15 cellular contexts compared by ENCODE assay signal in the genomic region with DNA sequence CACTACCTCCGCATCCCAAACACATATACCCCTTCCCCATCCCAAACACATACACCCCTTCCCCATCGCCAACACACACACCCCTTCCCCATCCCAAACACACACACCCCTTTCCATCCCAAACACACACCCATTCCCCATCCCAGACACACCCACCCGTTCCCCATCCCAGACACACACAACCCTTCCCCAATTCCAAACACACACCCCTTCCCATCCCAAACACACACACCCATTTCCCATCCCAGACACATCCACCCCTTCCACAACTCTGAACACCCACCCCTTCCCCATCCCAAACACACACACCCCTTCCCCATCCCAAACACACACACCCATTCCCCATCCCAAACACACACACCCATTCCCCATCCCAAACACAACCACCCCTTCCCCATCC.
DNase-seq lines count a peak whose midpoint lies in the region; ATAC-seq and TF ChIP-seq lines count a peak whose summit lies in the region.
"Had no signal": no experiment of that assay in that cellular context is flagged by ENCODE, and none has a peak within 500 bp of the region (broad histone marks: within the 10 kb centered on the region; RNA-seq: fewer than 3 reads in every experiment).

No MANE protein-coding gene starts in this region.

- no peaks in the 10 kb centered on the region for H3K36me3 ChIP-seq in IMR-90 (ENCODE audit: control insufficient read depth, insufficient read depth, low read length)
- H3K36me3 ChIP-seq in mesenchymal stem cell (ENCODE audit: control insufficient read depth in 1 of 2, insufficient read depth in 2 of 2, low read depth in 1 of 2, low read length in 2 of 2), result no peaks in the 10 kb centered on the region

- no TSS peak for BruUV-seq in IMR-90 (replicated peaks; lab: Mats Ljungman, UMichigan)

- no peak overlapping the region for H4K5ac ChIP-seq in IMR-90 (ENCODE audit: low read depth, low read length)

- H2BK12ac ChIP-seq in mesenchymal stem cell (ENCODE audit: low read length in 2 of 2), result no peak overlapping the region

- dilution Hi-C loops in IMR-90 (cut with HindIII; ENCODE audit: low sequenced_read_pairs, unreplicated experiment), result no loop called here

- H3K4me1 ChIP-seq in IMR-90 (ENCODE audit: control insufficient read depth, insufficient read depth, low read length), result no peaks in the 10 kb centered on the region
- H3K4me1 ChIP-seq in mesenchymal stem cell (ENCODE audit: control insufficient read depth, insufficient read depth, low read depth, low read length), result peaks cover 17% of the 10 kb centered on the region

- H3K36me3 Mint-ChIP-seq in activated CD4-positive, alpha-beta T cell treated with anti-CD3 and anti-CD28 coated beads, Interleukin-2, amount 10 ng/mL, durations not matched to agents 7 days and 5 days (ENCODE audit: low read depth), result no peaks in the 10 kb centered on the region
- H3K36me3 Mint-ChIP-seq: CD4-positive, alpha-beta memory T cell had no signal

- no peak overlapping the region for H3K56ac ChIP-seq in IMR-90 (ENCODE audit: extremely low read depth, insufficient read depth, low read length)

- H4K91ac ChIP-seq in IMR-90 (ENCODE audit: insufficient read depth, low read depth, low read length), result no peak overlapping the region
- H4K91ac ChIP-seq in mesenchymal stem cell (ENCODE audit: low read length), result no peak overlapping the region

- no peak for ATAC-seq in IMR-90 (ENCODE audit: low read depth)
- no peak for ATAC-seq in GM18519 (IDR thresholded peaks at IDR 0.05; ENCODE audit: low FRiP score, unreplicated experiment)
- ATAC-seq: GM23338, HCT116 had no signal

- no peak overlapping the region for H2AFZ ChIP-seq in IMR-90 (replicated peaks; ENCODE audit: low read length, poor library complexity)
- no peak overlapping the region for H2AFZ ChIP-seq in mesenchymal stem cell (ENCODE audit: low read depth, low read length)
- H2AFZ ChIP-seq: GM23338 had no signal

- H3K27ac ChIP-seq in IMR-90 (ENCODE audit: insufficient read depth, low read length) (no peak overlapping the region), mesenchymal stem cell (ENCODE audit: low read length, poor library complexity, severe bottlenecking) (no peak overlapping the region)

- no peaks in the 10 kb centered on the region for H3K9me1 ChIP-seq in IMR-90 (ENCODE audit: insufficient read depth, low read length)

- no peak overlapping the region for H3K27ac Mint-ChIP-seq in activated CD4-positive, alpha-beta T cell treated with anti-CD3 and anti-CD28 coated beads, Interleukin-2, amount 10 ng/mL, durations not matched to agents 7 days and 5 days
- H3K27ac Mint-ChIP-seq: CD4-positive, alpha-beta memory T cell; GM23338; H9; HFFc6 had no signal

- H2BK120ac ChIP-seq in IMR-90 (ENCODE audit: low read depth, low read length), result no peak overlapping the region
- no peak overlapping the region for H2BK120ac ChIP-seq in mesenchymal stem cell (ENCODE audit: low read depth, low read length)

- H2AK5ac ChIP-seq in IMR-90 (ENCODE audit: low read depth, low read length) (no peak overlapping the region), mesenchymal stem cell (ENCODE audit: low read length, severe bottlenecking) (peak overlapping the region; percentile 33)

- H3K23ac ChIP-seq in IMR-90 (ENCODE audit: low read depth, low read length) (no peak overlapping the region), mesenchymal stem cell (ENCODE audit: low read length in 2 of 2) (no peak overlapping the region)

- no peak overlapping the region for H3K4me3 ChIP-seq in IMR-90 (ENCODE audit: insufficient read depth, low read depth, low read length)
- H3K4me3 ChIP-seq in mesenchymal stem cell (ENCODE audit: insufficient read depth in 1 of 2, low read depth in 1 of 2, low read length in 2 of 2), result no peak overlapping the region
- H3K4me3 ChIP-seq: GM23338 had no signal

- H2AK9ac ChIP-seq in IMR-90 (replicated peaks; ENCODE audit: low read depth, low read length, poor library complexity), result no peak overlapping the region

- H3K14ac ChIP-seq in IMR-90 (replicated peaks; ENCODE audit: low read depth, low read length) (no peak overlapping the region), mesenchymal stem cell (ENCODE audit: low read length in 2 of 2) (no peak overlapping the region)

- H3K4me2 ChIP-seq in IMR-90 (ENCODE audit: low read depth, low read length), result no peak overlapping the region
- no peak overlapping the region for H3K4me2 ChIP-seq in mesenchymal stem cell (ENCODE audit: low read length, poor library complexity, severe bottlenecking)
- H3K4me2 ChIP-seq: GM23338 had no signal

- H3K9ac ChIP-seq in IMR-90 (ENCODE audit: low read depth, low read length) (no peak overlapping the region), mesenchymal stem cell (ENCODE audit: low read length) (no peak overlapping the region)

- no peak for DNase-seq in IMR-90
- peak; percentile 19 for DNase-seq in ecto neural progenitor cell (ENCODE audit: low spot score)
- DNase-seq in mesenchymal stem cell, result no peak
- no peak for DNase-seq in activated CD4-positive, alpha-beta T cell treated with anti-CD3 and anti-CD28 coated beads, Interleukin-2, amount 10 ng/mL, durations not matched to agents 7 days and 5 days
- no peak for DNase-seq in GM13976 (ENCODE audit: low spot score)
- DNase-seq: C1 segment of cervical spinal cord; Calu3; CD4-positive, alpha-beta memory T cell; COR-L47; DND-41; H9; HFFc6 had no signal

- H3K27me3 ChIP-seq in IMR-90 (ENCODE audit: control insufficient read depth, insufficient read depth, low read length) (no peaks in the 10 kb centered on the region), mesenchymal stem cell (ENCODE audit: control insufficient read depth in 1 of 2, insufficient read depth in 1 of 2, low read length in 2 of 2) (no peaks in the 10 kb centered on the region)

- POLR2A ChIA-PET in IMR-90 (lab: Charles Lee; ENCODE audit: unreplicated experiment), result no interaction called here
- POLR2A ChIA-PET in activated CD4-positive, alpha-beta T cell treated with anti-CD3 and anti-CD28 coated beads, Interleukin-2, amount 10 ng/mL, durations not matched to agents 7 days and 5 days (lab: Charles Lee), result no interaction called here

- no peak for TF ChIP-seq POLR2A in IMR-90 (IDR thresholded peaks at IDR 0.05; ENCODE audit: low read depth, low read length)

- in situ Hi-C loops in IMR-90 (cut with MboI; ENCODE audit: low sequenced_read_pairs), result no loop called here
- in situ Hi-C loops in GM13976 (cut with MboI; ENCODE audit: low sequenced_read_pairs, unreplicated experiment), result no loop called here

- no peaks in the 10 kb centered on the region for H4K20me1 ChIP-seq in IMR-90 (ENCODE audit: insufficient read depth, low read length)

- 80 to 100% methylated on average over 3 of the region's 3 CpGs for WGBS in IMR-90 (ENCODE audit: extremely low coverage in 2 of 2, insufficient read length in 1 of 2), 2 experiments
- WGBS in mesenchymal stem cell, result 86% methylated on average over 3 of the region's 3 CpGs

- no peak overlapping the region for H3K4ac ChIP-seq in IMR-90 (ENCODE audit: low read depth, low read length)
- H3K4ac ChIP-seq in mesenchymal stem cell (ENCODE audit: low read depth in 1 of 2, low read length in 2 of 2), result no peak overlapping the region

- CTCF ChIA-PET in IMR-90 (lab: Yijun Ruan, JAX), result no interaction called here
- CTCF ChIA-PET in activated CD4-positive, alpha-beta T cell treated with anti-CD3 and anti-CD28 coated beads, Interleukin-2, amount 10 ng/mL, durations not matched to agents 7 days and 5 days (lab: Charles Lee), result no interaction called here

- no peaks in the 10 kb centered on the region for H3K4me1 Mint-ChIP-seq in activated CD4-positive, alpha-beta T cell treated with anti-CD3 and anti-CD28 coated beads, Interleukin-2, amount 10 ng/mL, durations not matched to agents 7 days and 5 days
- H3K4me1 Mint-ChIP-seq: CD4-positive, alpha-beta memory T cell; GM23338; H9 had no signal

- peaks cover 3% of the 10 kb centered on the region for H3K9me3 Mint-ChIP-seq in activated CD4-positive, alpha-beta T cell treated with anti-CD3 and anti-CD28 coated beads, Interleukin-2, amount 10 ng/mL, durations not matched to agents 7 days and 5 days
- H3K9me3 Mint-ChIP-seq: GM23338, H9 had no signal

- no peak for TF ChIP-seq RAD21 in IMR-90 (IDR thresholded peaks at IDR 0.05; ENCODE audit: low read length)

- H3K27me3 Mint-ChIP-seq in activated CD4-positive, alpha-beta T cell treated with anti-CD3 and anti-CD28 coated beads, Interleukin-2, amount 10 ng/mL, durations not matched to agents 7 days and 5 days, result no peaks in the 10 kb centered on the region
- H3K27me3 Mint-ChIP-seq: CD4-positive, alpha-beta memory T cell had no signal

- H3K4me3 Mint-ChIP-seq in activated CD4-positive, alpha-beta T cell treated with anti-CD3 and anti-CD28 coated beads, Interleukin-2, amount 10 ng/mL, durations not matched to agents 7 days and 5 days, result no peak overlapping the region
- H3K4me3 Mint-ChIP-seq: CD4-positive, alpha-beta memory T cell; GM23338; H9; HFFc6 had no signal

- no peak overlapping the region for H3K18ac ChIP-seq in IMR-90 (ENCODE audit: low read depth, low read length)
- no peak overlapping the region for H3K18ac ChIP-seq in mesenchymal stem cell (ENCODE audit: low read depth in 1 of 2, low read length in 2 of 2)

- no peak overlapping the region for H4K8ac ChIP-seq in IMR-90 (ENCODE audit: low read depth in 2 of 2, low read length in 2 of 2)
- H4K8ac ChIP-seq in mesenchymal stem cell (ENCODE audit: low read length), result no peak overlapping the region

- intact Hi-C loops in IMR-90 (cut with micrococcal nuclease), result no loop called here

- H2BK15ac ChIP-seq in IMR-90 (ENCODE audit: low read depth, low read length) (no peak overlapping the region), mesenchymal stem cell (ENCODE audit: low read depth, poor library complexity, severe bottlenecking) (no peak overlapping the region)

- TF ChIP-seq CTCF in IMR-90 (conservative IDR thresholded peaks at IDR 0.05; ENCODE audit: low read depth, low read length), result no peak
- no peak for TF ChIP-seq CTCF in GM13976 (IDR thresholded peaks at IDR 0.05; ENCODE audit: borderline replicate concordance, control extremely low read depth, extremely low read depth, insufficient read depth, missing control alignments)

- H3K79me1 ChIP-seq in IMR-90 (ENCODE audit: low read depth in 1 of 2, low read length in 2 of 2), result no peaks in the 10 kb centered on the region
- H3K79me1 ChIP-seq in mesenchymal stem cell (replicated peaks; ENCODE audit: low read length, poor library complexity, severe bottlenecking), result no peaks in the 10 kb centered on the region

- H2BK20ac ChIP-seq in IMR-90 (ENCODE audit: low read depth, low read length), result no peak overlapping the region

- peak overlapping the region; percentile 26 for H2BK5ac ChIP-seq in IMR-90 (ENCODE audit: low read depth, low read length, poor library complexity, severe bottlenecking)
- no peak overlapping the region for H2BK5ac ChIP-seq in mesenchymal stem cell (ENCODE audit: low read depth, low read length, poor library complexity, severe bottlenecking)

- H3K9me3 ChIP-seq in IMR-90 (ENCODE audit: control insufficient read depth, insufficient read depth, low read length), result no peaks in the 10 kb centered on the region
- H3K9me3 ChIP-seq in mesenchymal stem cell (ENCODE audit: control insufficient read depth, low read length), result no peaks in the 10 kb centered on the region
